ENCODE assay signal across 8 cellular contexts in genomic region chr12:6723607-6724408, GRCh38. TPM values are rescaled to one million over a fixed set of nuclear protein-coding genes. Genes with fewer than 3 reads are reported as not detected.
DNase-seq lines count a peak whose midpoint lies in the region; ATAC-seq and TF ChIP-seq lines count a peak whose summit lies in the region.

Gene COPS7A (plus strand): TSS chr12:6724046. CDS start chr12:6724657, 611 bp downstream.

- intact Hi-C loops in dendritic cell treated with granulocyte-macrophage colony-stimulating factor and Interleukin-4, amounts not matched to agents 40 ng/mL and 50 ng/mL, for 4 days (cut with micrococcal nuclease): loop anchor here (1.0 kb wide), 1 partner anchor 35 kb away; the partner anchor contains the start of gene ZNF384

- peaks cover 43% of the 10 kb centered on the region for H3K36me3 Mint-ChIP-seq in dendritic cell treated with granulocyte-macrophage colony-stimulating factor and Interleukin-4, amounts not matched to agents 40 ng/mL and 50 ng/mL, for 4 days (ENCODE audit: low read depth)

- H3K4me3 Mint-ChIP-seq in dendritic cell treated with granulocyte-macrophage colony-stimulating factor and Interleukin-4, amounts not matched to agents 40 ng/mL and 50 ng/mL, for 4 days: peak within 1 kb of the TSS; percentile 93

- peak; percentile 100 for DNase-seq in NCI-H774 (lab: John Stamatoyannopoulos, UW)
- DNase-seq in activated CD4-positive, alpha-beta T cell treated with anti-CD3 and anti-CD28 coated beads, Interleukin-2, amount 50 U/mL, for 4 hours: peak; percentile 86 to 88
- DNase-seq in left lobe of liver (ENCODE audit: low spot score): peak; percentile 99
- peak; percentile 80 for DNase-seq in stimulated activated CD4-positive, alpha-beta T cell treated with anti-CD3 and anti-CD28 coated beads, Interleukin-2, amount 100 ng/mL, for 4 hours (ENCODE audit: low read depth)

- peaks cover 26% of the 10 kb centered on the region for H3K4me1 Mint-ChIP-seq in dendritic cell treated with granulocyte-macrophage colony-stimulating factor and Interleukin-4, amounts not matched to agents 40 ng/mL and 50 ng/mL, for 4 days (ENCODE audit: low read depth)

- peak; percentile 89 for ATAC-seq in GM19395 (IDR thresholded peaks at IDR 0.05; ENCODE audit: unreplicated experiment)
- peak; percentile 83 for ATAC-seq in HG03565 (IDR thresholded peaks at IDR 0.05; ENCODE audit: unreplicated experiment)
- ATAC-seq in left lobe of liver: peak; percentile 98

- no peak for TF ChIP-seq CTCF in C4-2B (conservative IDR thresholded peaks at IDR 0.05)

- peaks cover 2% of the 10 kb centered on the region for H3K27me3 Mint-ChIP-seq in dendritic cell treated with granulocyte-macrophage colony-stimulating factor and Interleukin-4, amounts not matched to agents 40 ng/mL and 50 ng/mL, for 4 days

- peak within 1 kb of the TSS; percentile 82 for H3K27ac ChIP-seq in C4-2B

- no peaks in the 10 kb centered on the region for H3K9me3 Mint-ChIP-seq in dendritic cell treated with granulocyte-macrophage colony-stimulating factor and Interleukin-4, amounts not matched to agents 40 ng/mL and 50 ng/mL, for 4 days

- H3K27ac Mint-ChIP-seq in dendritic cell treated with granulocyte-macrophage colony-stimulating factor and Interleukin-4, amounts not matched to agents 40 ng/mL and 50 ng/mL, for 4 days: peak within 1 kb of the TSS; percentile 88

RNA-seq across cellular contexts. Expression of gene COPS7A, which starts in this region (rescaled TPM):
- total RNA-seq in left lobe of liver: 31.1 TPM

Comparison
In these comparisons a context has a peak if more than half of its experiments do, and no peak if none do; other contexts are left out.
1. Peak in every context shown above with its lines: DNase-seq, ATAC-seq and H3K27ac ChIP-seq.